Comparison of ENCODE assay signal across 8 cellular contexts in the genomic region with DNA sequence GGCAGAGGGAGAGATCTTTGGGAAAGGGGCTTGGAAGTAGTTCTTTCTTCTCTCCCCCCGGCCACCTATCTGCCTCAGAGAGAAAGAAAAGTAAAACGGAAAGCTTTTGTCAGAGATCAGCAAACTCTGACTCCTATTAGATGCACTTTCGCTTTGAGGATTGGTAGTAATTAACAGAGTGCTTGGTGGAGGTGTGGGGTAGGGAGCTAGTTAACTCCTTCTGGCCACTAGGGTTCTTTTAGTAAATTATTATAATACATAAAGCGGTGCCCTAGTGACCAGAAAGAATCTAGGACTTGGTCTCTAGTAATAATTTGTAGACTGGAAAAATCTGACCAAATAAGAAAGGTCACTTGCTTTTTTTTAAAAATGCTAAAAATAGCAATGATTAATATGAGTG. TPM values are rescaled to one million over a fixed set of nuclear protein-coding genes. Genes with fewer than 3 reads are reported as not detected.
DNase-seq lines count a peak whose midpoint lies in the region; ATAC-seq, FAIRE-seq and TF ChIP-seq lines count a peak whose summit lies in the region.

No MANE protein-coding gene starts in this region.

- peak overlapping the region in 1 of 2 experiments; percentile 30 for H3K18ac ChIP-seq in mesenchymal stem cell (ENCODE audit: low read depth in 1 of 2, low read length in 2 of 2)

- H2BK12ac ChIP-seq in mesenchymal stem cell (ENCODE audit: low read length in 2 of 2): no peak overlapping the region

- no peak overlapping the region for H3K4me2 ChIP-seq in mesenchymal stem cell (ENCODE audit: low read length, poor library complexity, severe bottlenecking)

- H3K27me3 Mint-ChIP-seq in activated T-helper 1 cell treated with anti-CD3 and anti-CD28 coated beads, Interleukin-12 subunit alpha, Interleukin-12 subunit beta, Interleukin-2, Interleukin-4 antibody, amounts not matched to agents 30 ng/mL and 10 ng/mL and 1 ng/mL, durations not matched to agents 14 hours and 24 hours and 36 hours (ENCODE audit: insufficient read depth): peaks cover 3% of the 10 kb centered on the region
- no peaks in the 10 kb centered on the region for H3K27me3 Mint-ChIP-seq in Calu3 (ENCODE audit: unreplicated experiment)

- no peak overlapping the region for H2AFZ ChIP-seq in mesenchymal stem cell (ENCODE audit: low read depth, low read length)

- H2BK5ac ChIP-seq in mesenchymal stem cell (ENCODE audit: low read depth, low read length, poor library complexity, severe bottlenecking): no peak overlapping the region

- no peaks in the 10 kb centered on the region for H3K36me3 Mint-ChIP-seq in activated T-helper 1 cell treated with anti-CD3 and anti-CD28 coated beads, Interleukin-12 subunit alpha, Interleukin-12 subunit beta, Interleukin-2, Interleukin-4 antibody, amounts not matched to agents 30 ng/mL and 10 ng/mL and 1 ng/mL, durations not matched to agents 14 hours and 24 hours and 36 hours (ENCODE audit: low read depth)
- no peaks in the 10 kb centered on the region for H3K36me3 Mint-ChIP-seq in Calu3 (ENCODE audit: insufficient read depth, unreplicated experiment)

- H3K27ac Mint-ChIP-seq in activated T-helper 1 cell treated with anti-CD3 and anti-CD28 coated beads, Interleukin-12 subunit alpha, Interleukin-12 subunit beta, Interleukin-2, Interleukin-4 antibody, amounts not matched to agents 30 ng/mL and 10 ng/mL and 1 ng/mL, durations not matched to agents 14 hours and 24 hours and 36 hours: no peak overlapping the region
- H3K27ac Mint-ChIP-seq in Calu3 (ENCODE audit: unreplicated experiment): no peak overlapping the region

- H3K4ac ChIP-seq in mesenchymal stem cell (ENCODE audit: low read depth in 1 of 2, low read length in 2 of 2): no peak overlapping the region

- H3K27ac ChIP-seq in mesenchymal stem cell (ENCODE audit: low read length, poor library complexity, severe bottlenecking) (no peak overlapping the region), substantia nigra (ENCODE audit: low read depth, low read length, poor library complexity, severe bottlenecking) (no peak overlapping the region)

- H3K4me3 Mint-ChIP-seq in activated T-helper 1 cell treated with anti-CD3 and anti-CD28 coated beads, Interleukin-12 subunit alpha, Interleukin-12 subunit beta, Interleukin-2, Interleukin-4 antibody, amounts not matched to agents 30 ng/mL and 10 ng/mL and 1 ng/mL, durations not matched to agents 14 hours and 24 hours and 36 hours: peak overlapping the region; percentile 77
- no peak overlapping the region for H3K4me3 Mint-ChIP-seq in Calu3 (ENCODE audit: low read depth, unreplicated experiment)

- H3K79me1 ChIP-seq in mesenchymal stem cell (replicated peaks; ENCODE audit: low read length, poor library complexity, severe bottlenecking): no peaks in the 10 kb centered on the region

- no peak overlapping the region for H2AK5ac ChIP-seq in mesenchymal stem cell (ENCODE audit: low read length, severe bottlenecking)

- intact Hi-C loops in activated T-helper 1 cell treated with anti-CD3 and anti-CD28 coated beads, Interleukin-12 subunit alpha, Interleukin-12 subunit beta, Interleukin-2, Interleukin-4 antibody, amounts not matched to agents 30 ng/mL and 10 ng/mL and 1 ng/mL, durations not matched to agents 14 hours and 24 hours and 36 hours (cut with micrococcal nuclease): loop anchor here (2.0 kb wide), 1 partner anchor 57 kb away; no protein-coding TSS in a partner anchor
- intact Hi-C loops in Calu3 (cut with micrococcal nuclease; ENCODE audit: unreplicated experiment): no loop called here

- CTCF ChIA-PET in Calu3 (lab: Charles Lee): interaction anchor here (0.8 to 1.1 kb wide), 3 partner anchors 135 to 170 kb away, joined by 3 read pairs; no protein-coding TSS in a partner anchor

- peaks cover 0 to 4% of the 10 kb centered on the region in 2 experiments for H3K27me3 ChIP-seq in mesenchymal stem cell (ENCODE audit: control insufficient read depth in 1 of 2, insufficient read depth in 1 of 2, low read length in 2 of 2)

- peak overlapping the region in 1 of 2 experiments; percentile 73 for H3K4me3 ChIP-seq in mesenchymal stem cell (ENCODE audit: insufficient read depth in 1 of 2, low read depth in 1 of 2, low read length in 2 of 2)

- no peak for FAIRE-seq in RCC 7860 (lab: Jason Lieb, UNC)

- no peak overlapping the region for H4K8ac ChIP-seq in mesenchymal stem cell (ENCODE audit: low read length)

- no peaks in the 10 kb centered on the region for H3K9me3 ChIP-seq in mesenchymal stem cell (ENCODE audit: control insufficient read depth, low read length)

- H3K36me3 ChIP-seq in mesenchymal stem cell (ENCODE audit: control insufficient read depth in 1 of 2, insufficient read depth in 2 of 2, low read depth in 1 of 2, low read length in 2 of 2): no peaks in the 10 kb centered on the region

- BruUV-seq in Calu3 (replicated peaks; lab: Mats Ljungman, UMichigan): no TSS peak

- H2BK15ac ChIP-seq in mesenchymal stem cell (ENCODE audit: low read depth, poor library complexity, severe bottlenecking): no peak overlapping the region

- H4K91ac ChIP-seq in mesenchymal stem cell (ENCODE audit: low read length): no peak overlapping the region

- 90% methylated on average over 3 of the region's 4 CpGs for WGBS in mesenchymal stem cell

- peaks cover 16% of the 10 kb centered on the region for H3K4me1 Mint-ChIP-seq in activated T-helper 1 cell treated with anti-CD3 and anti-CD28 coated beads, Interleukin-12 subunit alpha, Interleukin-12 subunit beta, Interleukin-2, Interleukin-4 antibody, amounts not matched to agents 30 ng/mL and 10 ng/mL and 1 ng/mL, durations not matched to agents 14 hours and 24 hours and 36 hours (ENCODE audit: low read depth)
- no peaks in the 10 kb centered on the region for H3K4me1 Mint-ChIP-seq in Calu3 (ENCODE audit: low read depth, unreplicated experiment)

- no peaks in the 10 kb centered on the region for H3K9me3 Mint-ChIP-seq in activated T-helper 1 cell treated with anti-CD3 and anti-CD28 coated beads, Interleukin-12 subunit alpha, Interleukin-12 subunit beta, Interleukin-2, Interleukin-4 antibody, amounts not matched to agents 30 ng/mL and 10 ng/mL and 1 ng/mL, durations not matched to agents 14 hours and 24 hours and 36 hours
- no peaks in the 10 kb centered on the region for H3K9me3 Mint-ChIP-seq in Calu3 (ENCODE audit: low read depth, unreplicated experiment)

- H3K9ac ChIP-seq in mesenchymal stem cell (ENCODE audit: low read length): peak overlapping the region; percentile 89

- no peak overlapping the region for H2BK120ac ChIP-seq in mesenchymal stem cell (ENCODE audit: low read depth, low read length)

- ATAC-seq in HG02798 (IDR thresholded peaks at IDR 0.05; ENCODE audit: poor library complexity, unreplicated experiment): peak; percentile 88
- no peak for ATAC-seq in GM21367 (IDR thresholded peaks at IDR 0.05; ENCODE audit: unreplicated experiment)

- no peak overlapping the region for H3K23ac ChIP-seq in mesenchymal stem cell (ENCODE audit: low read length in 2 of 2)

- DNase-seq in activated T-helper 1 cell treated with anti-CD3 and anti-CD28 coated beads, Interleukin-12 subunit alpha, Interleukin-12 subunit beta, Interleukin-2, Interleukin-4 antibody, amounts not matched to agents 30 ng/mL and 10 ng/mL and 1 ng/mL, durations not matched to agents 14 hours and 24 hours and 36 hours (ENCODE audit: low spot score): no peak
- DNase-seq in mesenchymal stem cell (peak; percentile 12), RCC 7860 (ENCODE audit: low spot score) (no peak), Calu3 (no peak), substantia nigra (lab: John Stamatoyannopoulos, UW) (no peak)

- peak; percentile 21; the same call in 1 of the 2 replicates for TF ChIP-seq CTCF in GM12874 (IDR thresholded peaks at IDR 0.05; ENCODE audit: insufficient read depth, low read depth, low read length)
- no peak for TF ChIP-seq CTCF in Calu3 (IDR thresholded peaks at IDR 0.05; ENCODE audit: unreplicated experiment)

- H3K14ac ChIP-seq in mesenchymal stem cell (ENCODE audit: low read length in 2 of 2): no peak overlapping the region

- H3K4me1 ChIP-seq in mesenchymal stem cell (ENCODE audit: control insufficient read depth, insufficient read depth, low read depth, low read length): no peaks in the 10 kb centered on the region

RNA-seq across cellular contexts. Expression of a gene that starts 54.6 kb away (rescaled TPM):
- total RNA-seq in activated T-helper 1 cell treated with anti-CD3 and anti-CD28 coated beads, Interleukin-12 subunit alpha, Interleukin-12 subunit beta, Interleukin-2, Interleukin-4 antibody, amounts not matched to agents 30 ng/mL and 10 ng/mL and 1 ng/mL, durations not matched to agents 14 hours and 24 hours and 36 hours: not detected in 2 replicates
- polyA plus RNA-seq in mesenchymal stem cell (2013, experiment 1 of 2): 1.1 TPM
- 1.2 TPM for polyA plus RNA-seq in mesenchymal stem cell (2013, experiment 2 of 2)
- 43.5 and 62.7 TPM in 2 replicates for total RNA-seq in Calu3 (2022)

Comparison
In these comparisons a context has a peak if more than half of its experiments do, and no peak if none do; other contexts are left out.
1. RNA of a gene that starts 54.6 kb away (total RNA-seq): 43.5 to 62.7 TPM in Calu3; not detected in activated T-helper 1 cell treated with anti-CD3 and anti-CD28 coated beads, Interleukin-12 subunit alpha, Interleukin-12 subunit beta, Interleukin-2, Interleukin-4 antibody, amounts not matched to agents 30 ng/mL and 10 ng/mL and 1 ng/mL, durations not matched to agents 14 hours and 24 hours and 36 hours; every median in the first group is over 10 times any median in the second.